31 cellular contexts compared by ENCODE assay signal in the genomic region with DNA sequence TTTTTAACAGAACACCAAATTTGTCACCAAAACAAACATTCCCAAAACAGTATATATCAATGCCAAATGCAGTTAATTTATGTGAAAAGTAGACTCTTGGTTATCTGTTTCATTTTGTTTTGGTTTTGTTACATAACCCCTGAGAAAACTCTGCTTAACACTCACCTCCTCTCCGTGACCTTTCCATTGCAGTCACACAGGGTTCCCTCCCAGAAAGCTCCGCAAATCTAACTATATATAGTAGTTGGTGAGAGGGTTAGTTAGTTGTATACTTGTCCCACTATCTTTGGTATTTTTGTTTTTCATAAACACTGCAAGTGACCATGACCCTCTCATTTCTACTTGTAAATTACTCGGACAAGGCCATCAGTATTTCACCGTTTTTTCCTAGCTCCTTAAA. TPM values are rescaled to one million over a fixed set of nuclear protein-coding genes. Genes with fewer than 3 reads are reported as not detected.
"Had no signal": no experiment of that assay in that cellular context is flagged by ENCODE, and none has a peak within 500 bp of the region (broad histone marks: within the 10 kb centered on the region; RNA-seq: fewer than 3 reads in every experiment).

No MANE protein-coding gene starts in this region.

- DNase-seq: activated CD4-positive, alpha-beta memory T cell treated with anti-CD3 and anti-CD28 coated beads, Interleukin-2, amount 10 ng/mL, durations not matched to agents 7 days and 5 days; activated CD4-positive, alpha-beta T cell treated with anti-CD3 and anti-CD28 coated beads for 1 hour; activated CD4-positive, alpha-beta T cell treated with anti-CD3 and anti-CD28 coated beads for 48 hours; activated CD4-positive, CD25-positive, alpha-beta regulatory T cell; activated CD8-positive, alpha-beta memory T cell treated with anti-CD3 and anti-CD28 coated beads for 24 hours; activated CD8-positive, alpha-beta memory T cell treated with anti-CD3 and anti-CD28 coated beads, Interleukin-2, amount 10 ng/mL, durations not matched to agents 7 days and 5 days; activated CD8-positive, alpha-beta memory T cell treated with anti-CD3 and anti-CD28 coated beads, Interleukin-2, amount 50 U/mL, for 48 hours; activated effector memory CD4-positive, alpha-beta T cell treated with Interleukin-2 at 50 U/mL for 16 hours; activated naive CD4-positive, alpha-beta T cell treated with anti-CD3 and anti-CD28 coated beads, Interleukin-2, amount 50 U/mL, for 16 hours; activated naive CD8-positive, alpha-beta T cell treated with anti-CD3 and anti-CD28 coated beads for 36 hours; activated T-cell treated with anti-CD3 and anti-CD28 coated beads, Interleukin-2, amount 50 U/mL, for 48 hours; amygdala; body of pancreas; Karpas-422; KBM-7; NCI-H1105; NCI-H1436 treated with DMSO at 0.1 percent for 48 hours; NCI-H1694 treated with DMSO at 0.1 percent for 48 hours; NCI-H2029; NCI-H345; NCI-H524 treated with DMSO at 0.1 percent for 48 hours; SIG-M5; T-cell; T-helper 17 cell; T-helper 9 cell; WERI-Rb-1 had no signal

- H3K4me3 ChIP-seq: ascending aorta, body of pancreas, breast epithelium had no signal

- H3K27ac ChIP-seq: ascending aorta, body of pancreas, breast epithelium, WERI-Rb-1 had no signal

- H3K4me1 Mint-ChIP-seq: activated CD4-positive, alpha-beta memory T cell treated with anti-CD3 and anti-CD28 coated beads, Interleukin-2, amount 10 ng/mL, durations not matched to agents 7 days and 5 days; activated CD8-positive, alpha-beta memory T cell treated with anti-CD3 and anti-CD28 coated beads, Interleukin-2, amount 10 ng/mL, durations not matched to agents 7 days and 5 days; activated naive CD8-positive, alpha-beta T cell treated with anti-CD3 and anti-CD28 coated beads for 36 hours; IgD-negative memory B cell; T-cell; T-helper 17 cell had no signal

- H3K27me3 ChIP-seq: ascending aorta, body of pancreas, breast epithelium had no signal

- H3K36me3 ChIP-seq: ascending aorta, breast epithelium, WERI-Rb-1 had no signal

- H3K9me3 ChIP-seq: ascending aorta, body of pancreas, breast epithelium had no signal

- H3K36me3 Mint-ChIP-seq: activated CD8-positive, alpha-beta memory T cell treated with anti-CD3 and anti-CD28 coated beads, Interleukin-2, amount 10 ng/mL, durations not matched to agents 7 days and 5 days; activated naive CD8-positive, alpha-beta T cell treated with anti-CD3 and anti-CD28 coated beads for 36 hours; IgD-negative memory B cell; T-cell had no signal

- H3K4me1 ChIP-seq: breast epithelium had no signal

- H3K27ac Mint-ChIP-seq: activated CD4-positive, alpha-beta memory T cell treated with anti-CD3 and anti-CD28 coated beads, Interleukin-2, amount 10 ng/mL, durations not matched to agents 7 days and 5 days; activated CD8-positive, alpha-beta memory T cell treated with anti-CD3 and anti-CD28 coated beads, Interleukin-2, amount 10 ng/mL, durations not matched to agents 7 days and 5 days; activated naive CD8-positive, alpha-beta T cell treated with anti-CD3 and anti-CD28 coated beads for 36 hours; IgD-negative memory B cell; T-cell; T-helper 17 cell had no signal

- H3K4me3 Mint-ChIP-seq: activated CD4-positive, alpha-beta memory T cell treated with anti-CD3 and anti-CD28 coated beads, Interleukin-2, amount 10 ng/mL, durations not matched to agents 7 days and 5 days; activated CD8-positive, alpha-beta memory T cell treated with anti-CD3 and anti-CD28 coated beads, Interleukin-2, amount 10 ng/mL, durations not matched to agents 7 days and 5 days; activated naive CD8-positive, alpha-beta T cell treated with anti-CD3 and anti-CD28 coated beads for 36 hours; IgD-negative memory B cell; T-cell; T-helper 17 cell had no signal

- H3K9me3 Mint-ChIP-seq: activated CD4-positive, alpha-beta memory T cell treated with anti-CD3 and anti-CD28 coated beads, Interleukin-2, amount 10 ng/mL, durations not matched to agents 7 days and 5 days; activated naive CD8-positive, alpha-beta T cell treated with anti-CD3 and anti-CD28 coated beads for 36 hours; IgD-negative memory B cell; T-cell had no signal

- ATAC-seq: activated CD8-positive, alpha-beta memory T cell treated with anti-CD3 and anti-CD28 coated beads, Interleukin-2, amount 10 ng/mL, durations not matched to agents 7 days and 5 days; body of pancreas; Panc1; SK-N-SH treated with all-trans-retinoic acid at 6 μM for 48 hours; T-cell; T-helper 17 cell had no signal

RNA-seq across cellular contexts. Expression of a gene that starts 25.5 kb away (rescaled TPM):
- total RNA-seq: activated CD4-positive, alpha-beta memory T cell treated with anti-CD3 and anti-CD28 coated beads, Interleukin-2, amount 10 ng/mL, durations not matched to agents 7 days and 5 days; activated CD8-positive, alpha-beta memory T cell treated with anti-CD3 and anti-CD28 coated beads, Interleukin-2, amount 10 ng/mL, durations not matched to agents 7 days and 5 days; activated naive CD8-positive, alpha-beta T cell treated with anti-CD3 and anti-CD28 coated beads for 36 hours had no signal
- polyA plus RNA-seq: IgD-negative memory B cell had no signal
